Comparison of ENCODE assay signal across 28 cellular contexts in genomic region chr5:151041577-151042268, GRCh38. TPM values are rescaled to one million over a fixed set of nuclear protein-coding genes. Genes with fewer than 3 reads are reported as not detected.
DNase-seq lines count a peak whose midpoint lies in the region; ATAC-seq and TF ChIP-seq lines count a peak whose summit lies in the region.
"Had no signal": no experiment of that assay in that cellular context is flagged by ENCODE, and none has a peak within 500 bp of the region (broad histone marks: within the 10 kb centered on the region; RNA-seq: fewer than 3 reads in every experiment).

No MANE protein-coding gene starts in this region.

- no peaks in the 10 kb centered on the region for H3K9me3 Mint-ChIP-seq in activated CD4-positive, alpha-beta memory T cell treated with anti-CD3 and anti-CD28 coated beads for 36 hours
- no peaks in the 10 kb centered on the region for H3K9me3 Mint-ChIP-seq in activated CD4-positive, alpha-beta memory T cell treated with anti-CD3 and anti-CD28 coated beads, Interleukin-2, amount 10 ng/mL, durations not matched to agents 7 days and 5 days
- no peaks in the 10 kb centered on the region for H3K9me3 Mint-ChIP-seq in endodermal cell
- H3K9me3 Mint-ChIP-seq: activated CD4-positive, alpha-beta T cell treated with anti-CD3 and anti-CD28 coated beads, Interleukin-2, amount 10 ng/mL, durations not matched to agents 24 days and 14 days; CD4-positive, alpha-beta T cell; central memory CD8-positive, alpha-beta T cell; mesothelial cell of epicardium; natural killer cell; stimulated activated naive CD8-positive, alpha-beta T cell treated with anti-CD3 and anti-CD28 coated beads, Interleukin-15, Interleukin-2, amounts not matched to agents 100 ng/mL and 50 ng/mL, for 24 hours had no signal

- H3K9ac ChIP-seq in endodermal cell (ENCODE audit: extremely low read depth, low read length, poor library complexity, severe bottlenecking) (no peak overlapping the region), subcutaneous abdominal adipose tissue (ENCODE audit: low read length in 5 of 5) (no peak overlapping the region)

- no peak overlapping the region for H3K4me3 Mint-ChIP-seq in activated CD4-positive, alpha-beta memory T cell treated with anti-CD3 and anti-CD28 coated beads for 36 hours
- H3K4me3 Mint-ChIP-seq in activated CD4-positive, alpha-beta memory T cell treated with anti-CD3 and anti-CD28 coated beads, Interleukin-2, amount 10 ng/mL, durations not matched to agents 7 days and 5 days, result no peak overlapping the region
- H3K4me3 Mint-ChIP-seq in endodermal cell, result no peak overlapping the region
- H3K4me3 Mint-ChIP-seq: activated CD4-positive, alpha-beta T cell treated with anti-CD3 and anti-CD28 coated beads, Interleukin-2, amount 10 ng/mL, durations not matched to agents 24 days and 14 days; activated CD8-positive, alpha-beta memory T cell treated with anti-CD3 and anti-CD28 coated beads, Interleukin-2, amount 10 ng/mL, durations not matched to agents 7 days and 5 days; activated naive CD8-positive, alpha-beta T cell; CD4-positive, alpha-beta T cell; central memory CD8-positive, alpha-beta T cell; mesothelial cell of epicardium; natural killer cell; stimulated activated naive CD8-positive, alpha-beta T cell treated with anti-CD3 and anti-CD28 coated beads, Interleukin-15, Interleukin-2, amounts not matched to agents 100 ng/mL and 50 ng/mL, for 24 hours had no signal

- H3K27ac Mint-ChIP-seq in activated CD4-positive, alpha-beta memory T cell treated with anti-CD3 and anti-CD28 coated beads for 36 hours, result peak overlapping the region; percentile 33
- no peak overlapping the region for H3K27ac Mint-ChIP-seq in activated CD4-positive, alpha-beta memory T cell treated with anti-CD3 and anti-CD28 coated beads, Interleukin-2, amount 10 ng/mL, durations not matched to agents 7 days and 5 days
- H3K27ac Mint-ChIP-seq in endodermal cell, result peak overlapping the region; percentile 92
- H3K27ac Mint-ChIP-seq: activated CD8-positive, alpha-beta memory T cell treated with anti-CD3 and anti-CD28 coated beads, Interleukin-2, amount 10 ng/mL, durations not matched to agents 7 days and 5 days; activated naive CD8-positive, alpha-beta T cell; mesothelial cell of epicardium; natural killer cell had no signal

- peaks cover 65% of the 10 kb centered on the region for H3K36me3 Mint-ChIP-seq in activated CD4-positive, alpha-beta memory T cell treated with anti-CD3 and anti-CD28 coated beads for 36 hours
- peaks cover 82% of the 10 kb centered on the region for H3K36me3 Mint-ChIP-seq in activated CD4-positive, alpha-beta memory T cell treated with anti-CD3 and anti-CD28 coated beads, Interleukin-2, amount 10 ng/mL, durations not matched to agents 7 days and 5 days (ENCODE audit: low read depth)
- H3K36me3 Mint-ChIP-seq in endodermal cell (ENCODE audit: low read depth), result peaks cover 50% of the 10 kb centered on the region
- H3K36me3 Mint-ChIP-seq: natural killer cell had no signal

- H3K9me3 ChIP-seq in endodermal cell (ENCODE audit: control insufficient read depth, low read length), result no peaks in the 10 kb centered on the region
- no peaks in the 10 kb centered on the region for H3K9me3 ChIP-seq in left lung
- H3K9me3 ChIP-seq in subcutaneous abdominal adipose tissue (ENCODE audit: control insufficient read depth in 5 of 5, low read length in 5 of 5), result no peaks in the 10 kb centered on the region
- H3K9me3 ChIP-seq: tibial nerve had no signal

- intact Hi-C loops in activated CD4-positive, alpha-beta memory T cell treated with anti-CD3 and anti-CD28 coated beads for 36 hours (cut with micrococcal nuclease), result no loop called here
- intact Hi-C loops in left lung (cut with DNase I), result no loop called here

- H3K36me3 ChIP-seq in endodermal cell (ENCODE audit: control insufficient read depth, insufficient read depth, low read length), result peaks cover 39% of the 10 kb centered on the region
- H3K36me3 ChIP-seq in left lung, result peaks cover 0 to 100% of the 10 kb centered on the region in 2 donors
- peaks cover 6 to 89% (median 71%) of the 10 kb centered on the region in 5 donors for H3K36me3 ChIP-seq in subcutaneous abdominal adipose tissue (ENCODE audit: control insufficient read depth in 5 of 5, insufficient read depth in 5 of 5, low read length in 5 of 5)

- no peaks in the 10 kb centered on the region for H3K27me3 Mint-ChIP-seq in activated CD4-positive, alpha-beta memory T cell treated with anti-CD3 and anti-CD28 coated beads for 36 hours
- no peaks in the 10 kb centered on the region for H3K27me3 Mint-ChIP-seq in activated CD4-positive, alpha-beta memory T cell treated with anti-CD3 and anti-CD28 coated beads, Interleukin-2, amount 10 ng/mL, durations not matched to agents 7 days and 5 days
- H3K27me3 Mint-ChIP-seq in endodermal cell (ENCODE audit: insufficient read depth), result no peaks in the 10 kb centered on the region
- H3K27me3 Mint-ChIP-seq: activated CD4-positive, alpha-beta T cell treated with anti-CD3 and anti-CD28 coated beads, Interleukin-2, amount 10 ng/mL, durations not matched to agents 24 days and 14 days; activated CD8-positive, alpha-beta memory T cell treated with anti-CD3 and anti-CD28 coated beads, Interleukin-2, amount 10 ng/mL, durations not matched to agents 7 days and 5 days; activated naive CD8-positive, alpha-beta T cell; CD4-positive, alpha-beta T cell; central memory CD8-positive, alpha-beta T cell; stimulated activated naive CD8-positive, alpha-beta T cell treated with anti-CD3 and anti-CD28 coated beads, Interleukin-15, Interleukin-2, amounts not matched to agents 100 ng/mL and 50 ng/mL, for 24 hours had no signal

- 81 to 100% methylated on average over 1 to 11 of the region's 11 CpGs for WGBS in endodermal cell (ENCODE audit: insufficient coverage in 1 of 2, insufficient read length in 1 of 2), 2 experiments

- H3K4me3 ChIP-seq in endodermal cell (ENCODE audit: low read length) (no peak overlapping the region), left lung (no peak overlapping the region), subcutaneous abdominal adipose tissue (ENCODE audit: low read depth in 1 of 5, low read length in 5 of 5) (no peak overlapping the region)
- H3K4me3 ChIP-seq: hepatocyte, SK-N-MC, tibial nerve had no signal

- no peaks in the 10 kb centered on the region for H3K27me3 ChIP-seq in endodermal cell (ENCODE audit: control insufficient read depth, insufficient read depth, low read length, poor library complexity, severe bottlenecking)
- H3K27me3 ChIP-seq in left lung, result no peaks in the 10 kb centered on the region
- no peaks in the 10 kb centered on the region for H3K27me3 ChIP-seq in subcutaneous abdominal adipose tissue (ENCODE audit: control insufficient read depth in 5 of 5, insufficient read depth in 4 of 5, low read length in 5 of 5)
- H3K27me3 ChIP-seq: hepatocyte, tibial nerve had no signal

- peaks cover 10% of the 10 kb centered on the region for H3K4me1 Mint-ChIP-seq in activated CD4-positive, alpha-beta memory T cell treated with anti-CD3 and anti-CD28 coated beads for 36 hours (ENCODE audit: low read depth)
- peaks cover 4% of the 10 kb centered on the region for H3K4me1 Mint-ChIP-seq in activated CD4-positive, alpha-beta memory T cell treated with anti-CD3 and anti-CD28 coated beads, Interleukin-2, amount 10 ng/mL, durations not matched to agents 7 days and 5 days
- H3K4me1 Mint-ChIP-seq in endodermal cell, result peaks cover 28% of the 10 kb centered on the region
- H3K4me1 Mint-ChIP-seq: central memory CD8-positive, alpha-beta T cell; mesothelial cell of epicardium; natural killer cell had no signal

- H3K4me1 ChIP-seq in endodermal cell (ENCODE audit: control insufficient read depth, insufficient read depth, low read length), result peaks cover 12% of the 10 kb centered on the region
- peaks cover 6 to 50% of the 10 kb centered on the region in 2 donors for H3K4me1 ChIP-seq in left lung
- peaks cover 24 to 42% (median 40%) of the 10 kb centered on the region in 5 donors for H3K4me1 ChIP-seq in subcutaneous abdominal adipose tissue (ENCODE audit: control insufficient read depth in 5 of 5, insufficient read depth in 5 of 5, low read length in 5 of 5)

- TF ChIP-seq CTCF in endodermal cell (conservative IDR thresholded peaks at IDR 0.05) (no peak), left lung (IDR thresholded peaks at IDR 0.05) (no peak)

- CTCF ChIA-PET in activated CD4-positive, alpha-beta memory T cell treated with anti-CD3 and anti-CD28 coated beads for 36 hours (lab: Charles Lee), result interaction anchor here (0.7 to 7.9 kb wide), 5 partner anchors 8 to 123 kb away, joined by 3 to 47 read pairs (median 5); no protein-coding TSS in a partner anchor
- CTCF ChIA-PET in activated CD4-positive, alpha-beta memory T cell treated with anti-CD3 and anti-CD28 coated beads, Interleukin-2, amount 10 ng/mL, durations not matched to agents 7 days and 5 days (lab: Charles Lee), result interaction anchor here (3.2 kb wide), 1 partner anchor 10 kb away, joined by 16 read pairs; no protein-coding TSS in a partner anchor

- peak; percentile 59 for ATAC-seq in left lung
- ATAC-seq: activated CD8-positive, alpha-beta memory T cell treated with anti-CD3 and anti-CD28 coated beads, Interleukin-2, amount 10 ng/mL, durations not matched to agents 7 days and 5 days; natural killer cell had no signal

- POLR2A ChIA-PET in activated CD4-positive, alpha-beta memory T cell treated with anti-CD3 and anti-CD28 coated beads for 36 hours (lab: Charles Lee), result interaction anchor here (1.2 kb wide), 1 partner anchor 37 kb away, joined by 3 read pairs; no protein-coding TSS in a partner anchor
- POLR2A ChIA-PET in activated CD4-positive, alpha-beta memory T cell treated with anti-CD3 and anti-CD28 coated beads, Interleukin-2, amount 10 ng/mL, durations not matched to agents 7 days and 5 days (lab: Charles Lee), result no interaction called here

- H3K27ac ChIP-seq in endodermal cell (ENCODE audit: low read depth, low read length), result no peak overlapping the region
- peak overlapping the region; percentile 35 to 54 for H3K27ac ChIP-seq in left lung
- peak overlapping the region; percentile 99 for H3K27ac ChIP-seq in subcutaneous abdominal adipose tissue (ENCODE audit: low read depth, low read length)
- H3K27ac ChIP-seq: 22Rv1, SK-N-MC, VCaP had no signal

- no peak for DNase-seq in activated CD4-positive, alpha-beta memory T cell treated with anti-CD3 and anti-CD28 coated beads for 36 hours
- DNase-seq in activated CD4-positive, alpha-beta memory T cell treated with anti-CD3 and anti-CD28 coated beads, Interleukin-2, amount 10 ng/mL, durations not matched to agents 7 days and 5 days, result no peak
- peak; percentile 80 for DNase-seq in endodermal cell
- DNase-seq in left lung, result no peak
- DNase-seq in ureter (ENCODE audit: low spot score), result no peak
- DNase-seq in germinal center (ENCODE audit: low spot score), result no peak
- DNase-seq in NCI-H1694 treated with DMSO at 0.1 percent for 48 hours (lab: John Stamatoyannopoulos, UW), result no peak
- DNase-seq: activated CD4-positive, alpha-beta T cell treated with anti-CD3 and anti-CD28 coated beads, Interleukin-2, amount 10 ng/mL, durations not matched to agents 24 days and 14 days; activated CD8-positive, alpha-beta memory T cell treated with anti-CD3 and anti-CD28 coated beads, Interleukin-2, amount 10 ng/mL, durations not matched to agents 7 days and 5 days; CD4-positive, alpha-beta T cell; foreskin fibroblast; GOT3; IMR-90; natural killer cell; NCI-H1092 treated with DMSO at 0.1 percent for 48 hours; NCI-H1930; NCI-H69 had no signal

RNA-seq across cellular contexts. Expression of gene GPX3, which starts 21.3 kb away (rescaled TPM):
- total RNA-seq in activated CD4-positive, alpha-beta memory T cell treated with anti-CD3 and anti-CD28 coated beads for 36 hours, result not detected
- not detected for total RNA-seq in activated CD4-positive, alpha-beta memory T cell treated with anti-CD3 and anti-CD28 coated beads, Interleukin-2, amount 10 ng/mL, durations not matched to agents 7 days and 5 days
- total RNA-seq in endodermal cell (10 to 100 TPM; 44.9 to 47.1 TPM), left lung (100 to 1,000 TPM; 391 to 424 TPM), ureter (160 TPM)
- polyA plus RNA-seq in endodermal cell (2013, experiment 1 of 2), result 27.5 TPM
- 26.7 TPM for polyA plus RNA-seq in endodermal cell (2013, experiment 2 of 2)
- total RNA-seq: activated CD4-positive, alpha-beta T cell treated with anti-CD3 and anti-CD28 coated beads, Interleukin-2, amount 10 ng/mL, durations not matched to agents 24 days and 14 days; activated CD8-positive, alpha-beta memory T cell treated with anti-CD3 and anti-CD28 coated beads, Interleukin-2, amount 10 ng/mL, durations not matched to agents 7 days and 5 days; T-helper 2 cell treated with Interferon-gamma antibody and Interleukin-4, amounts not matched to agents 100 ng/mL and 5 ng/mL, for 36 hours had no signal

RNA-seq across cellular contexts. Expression of gene TNIP1, which starts 39.1 kb away (rescaled TPM):
- 100 to 1,000 TPM; 388 to 401 TPM for total RNA-seq in activated CD4-positive, alpha-beta memory T cell treated with anti-CD3 and anti-CD28 coated beads for 36 hours
- 100 to 1,000 TPM; 188 to 201 TPM for total RNA-seq in activated CD4-positive, alpha-beta memory T cell treated with anti-CD3 and anti-CD28 coated beads, Interleukin-2, amount 10 ng/mL, durations not matched to agents 7 days and 5 days
- total RNA-seq in endodermal cell (10 to 100 TPM; 51.3 to 52.2 TPM), left lung (100 to 1,000 TPM; 111 to 133 TPM), ureter (75.4 TPM)
- 33.0 TPM for polyA plus RNA-seq in endodermal cell (2013, experiment 1 of 2)
- polyA plus RNA-seq in endodermal cell (2013, experiment 2 of 2), result 31.1 TPM

Comparison
In these comparisons a context has a peak if more than half of its experiments do, and no peak if none do; other contexts are left out.
1. RNA of gene GPX3, which starts 21.3 kb away (total RNA-seq): 391 to 424 TPM in left lung, 160 TPM in ureter (single experiment) and 44.9 to 47.1 TPM in endodermal cell; not detected in activated CD4-positive, alpha-beta memory T cell treated with anti-CD3 and anti-CD28 coated beads for 36 hours and not detected in activated CD4-positive, alpha-beta memory T cell treated with anti-CD3 and anti-CD28 coated beads, Interleukin-2, amount 10 ng/mL, durations not matched to agents 7 days and 5 days; every median in the first group is over 10 times any median in the second.